ENCODE assay signal across 23 cellular contexts in the genomic region with DNA sequence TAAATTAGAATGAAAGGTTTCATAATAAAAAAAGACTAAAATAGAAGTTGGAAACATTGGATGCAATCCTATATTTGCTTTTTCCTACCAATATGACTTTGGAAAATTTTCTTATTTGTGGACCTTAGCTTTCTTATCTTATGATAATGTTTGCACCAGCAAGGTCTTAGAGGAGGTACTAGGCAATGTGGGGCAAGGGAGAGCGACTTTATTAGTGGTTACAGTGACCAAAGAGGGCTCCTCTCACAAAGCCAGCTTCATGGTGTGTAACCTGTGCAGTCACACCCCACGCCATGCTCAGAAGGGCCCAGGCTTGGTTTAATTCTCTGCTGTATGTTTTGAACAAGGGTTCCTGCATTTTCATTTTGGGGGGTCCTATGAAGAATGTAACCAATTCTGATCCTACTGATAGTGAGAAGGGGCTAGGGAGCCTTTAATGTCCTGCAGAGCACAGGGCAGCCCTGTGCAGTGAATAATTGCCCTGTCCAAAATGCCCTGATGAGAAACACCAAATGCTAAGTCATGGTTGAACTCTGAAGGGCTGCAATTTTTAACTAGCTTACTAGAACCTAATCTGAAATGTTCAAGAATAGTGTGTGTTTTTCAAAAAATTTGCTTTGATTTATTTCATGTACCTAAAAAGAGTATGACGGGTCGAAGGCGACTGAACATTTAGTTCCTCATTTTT.
"Had no signal": no experiment of that assay in that cellular context is flagged by ENCODE, and none has a peak within 500 bp of the region (broad histone marks: within the 10 kb centered on the region; RNA-seq: fewer than 3 reads in every experiment).

No MANE protein-coding gene starts in this region.

- H3K36me3 ChIP-seq: colonic mucosa, esophagus squamous epithelium, gastrocnemius medialis, heart right ventricle, left lung, lower lobe of right lung had no signal

- H3K4me1 ChIP-seq: colonic mucosa, esophagus squamous epithelium, heart right ventricle, left lung, lower lobe of right lung had no signal

- H3K4me3 Mint-ChIP-seq: dendritic cell treated with granulocyte-macrophage colony-stimulating factor and Interleukin-4, amounts not matched to agents 40 ng/mL and 50 ng/mL, for 4 days; effector memory CD8-positive, alpha-beta T cell; endodermal cell had no signal

- H3K4me3 ChIP-seq: colonic mucosa, esophagus squamous epithelium, gastrocnemius medialis, heart right ventricle, left lung, lower lobe of right lung had no signal

- H3K27ac ChIP-seq: colonic mucosa, epithelial cell of prostate, esophagus squamous epithelium, gastrocnemius medialis, heart right ventricle, left lung, lower lobe of right lung had no signal

- H3K27ac Mint-ChIP-seq: dendritic cell treated with granulocyte-macrophage colony-stimulating factor and Interleukin-4, amounts not matched to agents 40 ng/mL and 50 ng/mL, for 4 days; effector memory CD8-positive, alpha-beta T cell; endodermal cell had no signal

- H3K27me3 ChIP-seq: colonic mucosa, esophagus squamous epithelium, gastrocnemius medialis, heart right ventricle, left lung had no signal

- H3K27me3 Mint-ChIP-seq: dendritic cell treated with granulocyte-macrophage colony-stimulating factor and Interleukin-4, amounts not matched to agents 40 ng/mL and 50 ng/mL, for 4 days; effector memory CD8-positive, alpha-beta T cell had no signal

- ATAC-seq: effector memory CD8-positive, alpha-beta T cell; esophagus mucosa; gastrocnemius medialis; heart right ventricle; left cardiac atrium; left lung; left ventricle myocardium superior; lower lobe of right lung had no signal

- H3K4me1 Mint-ChIP-seq: endodermal cell had no signal

- DNase-seq: colonic mucosa; cortex of kidney; effector CD8-positive, alpha-beta T cell; effector memory CD8-positive, alpha-beta T cell; endodermal cell; erythroblast; esophagus squamous epithelium; foreskin fibroblast; foreskin melanocyte; gastrocnemius medialis; glutamatergic neuron; head of caudate nucleus; heart right ventricle; hippocampal formation; left cardiac atrium; left lung; left ventricle myocardium superior; lower lobe of right lung; mesendoderm; midbrain had no signal

- H3K9me3 ChIP-seq: colonic mucosa, esophagus squamous epithelium, gastrocnemius medialis had no signal
